10 cellular contexts compared by ENCODE assay signal in the genomic region with DNA sequence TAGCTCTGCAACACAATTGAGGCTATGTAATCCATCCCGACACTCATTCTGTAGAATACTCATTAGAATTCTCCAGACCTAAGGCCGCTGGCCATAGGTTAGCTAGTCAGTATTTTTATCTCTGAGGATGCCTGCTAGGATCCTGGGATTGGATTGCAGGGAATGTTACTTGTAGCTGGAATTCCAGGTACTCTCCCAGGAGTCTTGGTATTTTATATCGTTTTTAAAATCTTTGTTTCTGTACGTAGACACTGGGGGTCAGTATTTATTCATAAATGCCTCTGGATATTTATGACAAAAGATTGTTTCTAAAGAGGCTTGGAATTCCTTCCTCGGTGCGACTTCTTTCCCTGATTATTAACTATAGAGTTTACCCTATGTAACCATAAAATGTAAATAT. TPM values are rescaled to one million over a fixed set of nuclear protein-coding genes. Genes with fewer than 3 reads are reported as not detected.
DNase-seq lines count a peak whose midpoint lies in the region; ATAC-seq, FAIRE-seq and TF ChIP-seq lines count a peak whose summit lies in the region.
"Had no signal": no experiment of that assay in that cellular context is flagged by ENCODE, and none has a peak within 500 bp of the region (broad histone marks: within the 10 kb centered on the region; RNA-seq: fewer than 3 reads in every experiment).

No MANE protein-coding gene starts in this region.

- H3K9me3 ChIP-seq in A549 (no peaks in the 10 kb centered on the region), HEK293 (ENCODE audit: control insufficient read depth, insufficient read depth, low read depth, low read length) (no peaks in the 10 kb centered on the region)

- H3K4me1 ChIP-seq in A549 (0 out of 3 replicates have a peak, but pooled peaks cover 6% of the 10 kb centered on the region), HEK293 (ENCODE audit: control insufficient read depth, insufficient read depth, low read length) (no peaks in the 10 kb centered on the region)

- H3K36me3 ChIP-seq in HEK293 (ENCODE audit: control insufficient read depth in 2 of 2, insufficient read depth in 1 of 2, low read length in 2 of 2): no peaks in the 10 kb centered on the region

- 0 out of 3 replicates have a peak overlapping the region, but pooled peaks have one; percentile 5 for H3K4me2 ChIP-seq in A549

- ATAC-seq in A549 (peak; percentile 62 to 74), HG02885 (IDR thresholded peaks at IDR 0.05; ENCODE audit: poor library complexity, unreplicated experiment) (no peak)

- H3K4me3 ChIP-seq in A549: no peak overlapping the region
- H3K4me3 ChIP-seq in HEK293 (ENCODE audit: low read depth, low read length): no peak overlapping the region

- TF ChIP-seq EP300 in A549 (IDR thresholded peaks at IDR 0.05): no peak

- CTCF ChIA-PET in A549 (lab: Yijun Ruan, JAX) (interaction anchor here (0.7 to 9.8 kb wide), 38 partner anchors 9 to 959 kb away, joined by 3 to 132 read pairs (median 5); partner anchors contain the start of gene AGBL3), HEK293 (lab: Yijun Ruan, JAX) (interaction anchor here (0.6 to 3.6 kb wide), 11 partner anchors 8 to 649 kb away, joined by 3 to 20 read pairs (median 3); no protein-coding TSS in a partner anchor)

- POLR2A ChIA-PET in A549 (lab: Yijun Ruan, JAX): no interaction called here
- POLR2A ChIA-PET in HEK293 (lab: Yijun Ruan, JAX): no interaction called here

- TF ChIP-seq RAD21 in A549 (conservative IDR thresholded peaks at IDR 0.05 in 1 of 2, IDR thresholded peaks at IDR 0.05 in 1 of 2): peak; percentile 86 to 93

- WGBS in A549 (ENCODE audit: missing lambda C conversion rate): 33% methylated on average over 6 of the region's 6 CpGs

- H3K27ac ChIP-seq in A549: no peak overlapping the region
- H3K27ac ChIP-seq in HEK293 (ENCODE audit: extremely low read depth, low read depth, low read length): no peak overlapping the region
- H3K27ac ChIP-seq in caudate nucleus (ENCODE audit: low read depth, low read length): no peak overlapping the region

- TF ChIP-seq POLR2A in A549 (IDR thresholded peaks at IDR 0.05; ENCODE audit: low read length): no peak

- DNase-seq in A549 (ENCODE audit: low read depth in 1 of 2, low spot score in 1 of 2): peak; percentile 38
- peak; percentile 42 for DNase-seq in amniotic epithelial cell (ENCODE audit: low read depth)
- DNase-seq in left kidney (ENCODE audit: low read depth, low spot score): peak; percentile 33
- no peak for DNase-seq in putamen (ENCODE audit: low spot score)
- DNase-seq in Ammon's horn (ENCODE audit: low spot score): no peak
- DNase-seq in caudate nucleus (lab: John Stamatoyannopoulos, UW): no peak
- DNase-seq: NCI-H1436 treated with DMSO at 0.1 percent for 48 hours had no signal

- TF ChIP-seq CTCF in A549 (IDR thresholded peaks at IDR 0.05) (peak; percentile 90), HEK293 (tag by site-specific recombination; IDR thresholded peaks at IDR 0.05) (0 out of 2 replicates have a peak, but pooled peaks have one; percentile 16)

- peak; percentile 94 for FAIRE-seq in A549 (lab: Jason Lieb, UNC)
- FAIRE-seq: TTC549 had no signal

TF ChIP-seq in A549, 52 proteins besides CTCF, POLR2A, EP300 and RAD21:
- TF ChIP-seq CEBPB (IDR thresholded peaks at IDR 0.05) (no peak), SMC3 (IDR thresholded peaks at IDR 0.05) (peak; percentile 87)

TF ChIP-seq in HEK293, 187 proteins besides CTCF, POLR2A, EP300 and RAD21:
- TF ChIP-seq SP2 (tag by site-specific recombination; IDR thresholded peaks at IDR 0.05) (no peak), ZNF654 (tag by site-specific recombination; IDR thresholded peaks at IDR 0.05; ENCODE audit: low read depth) (peak; percentile 42)

RNA-seq across cellular contexts. Expression of gene BPGM, which starts 40.1 kb away (rescaled TPM):
- polyA plus RNA-seq in A549 (2011; rRNA removed) (21.2 and 28.3 TPM in 2 replicates), A549 (2017; fragmentation: RNase III; extraction: RNeasy Plus Mini Kit Qiagen cat#74134 plus additional on column Dnase treatment) (16.3 to 19.4 TPM (median 18.7 TPM) in 3 replicates)
- polyA plus RNA-seq in A549 (2012; cell fraction: cytosol; rRNA removed): 9.4 and 10.4 TPM in 2 replicates
- polyA plus RNA-seq in A549 (2012; cell fraction: nucleus; rRNA removed): 1.8 and 3.2 TPM in 2 replicates
- polyA minus RNA-seq in A549 (2011; rRNA and poly(A)+ RNA removed): 6.0 and 7.3 TPM in 2 replicates

Comparison
In these comparisons a context has a peak if more than half of its experiments do, and no peak if none do; other contexts are left out.
1. DNase-seq: peak in A549 (2 of 2), amniotic epithelial cell (single experiment) and left kidney (single experiment); none in putamen (single experiment), Ammon's horn (single experiment) and caudate nucleus (0 of 61).
2. Of the 5 proteins assayed by ChIP-seq in both HEK293 and A549: peak only in HEK293: none; only in A549: none; in both: CTCF; in neither: 4.